Comparison of ENCODE assay signal across 28 cellular contexts in genomic region chr1:168507828-168508227, GRCh38. TPM values are rescaled to one million over a fixed set of nuclear protein-coding genes. Genes with fewer than 3 reads are reported as not detected.
"Had no signal": no experiment of that assay in that cellular context is flagged by ENCODE, and none has a peak within 500 bp of the region (broad histone marks: within the 10 kb centered on the region; RNA-seq: fewer than 3 reads in every experiment).

No MANE protein-coding gene starts in this region.

- H3K4me3 ChIP-seq: coronary artery, esophagus squamous epithelium, heart left ventricle, skin epidermis, tibial artery, upper lobe of left lung, uterus had no signal

- H3K9me3 Mint-ChIP-seq: mesothelial cell of epicardium, natural killer cell had no signal

- H3K4me1 Mint-ChIP-seq: neural crest cell had no signal

- H3K27ac ChIP-seq: coronary artery, foreskin keratinocyte, tibial artery, upper lobe of left lung, uterus had no signal

- H3K4me1 ChIP-seq: tibial artery, uterus had no signal

- ATAC-seq: foreskin keratinocyte, heart left ventricle, left colon, natural killer cell, sciatic nerve had no signal

- DNase-seq: effector memory CD4-positive, alpha-beta T cell; esophagus squamous epithelium; foreskin keratinocyte; heart left ventricle; hippocampal formation; left colon; natural killer cell; posterior cingulate gyrus; stimulated activated CD4-positive, alpha-beta T cell treated with anti-CD3 and anti-CD28 coated beads, Interleukin-2, amount 100 ng/mL, for 24 hours; stimulated activated CD4-positive, alpha-beta T cell treated with anti-CD3 and anti-CD28 coated beads, Interleukin-4, amount 100 ng/mL, for 4 hours; stimulated activated naive CD4-positive, alpha-beta T cell; tibial artery; upper lobe of left lung; uterus had no signal

- H3K27me3 ChIP-seq: esophagus squamous epithelium, foreskin keratinocyte, heart left ventricle, tibial artery, upper lobe of left lung, uterus had no signal

- H3K4me3 Mint-ChIP-seq: mesothelial cell of epicardium, natural killer cell, neural crest cell had no signal

- H3K36me3 ChIP-seq: esophagus squamous epithelium, heart left ventricle, tibial artery, upper lobe of left lung, uterus had no signal

- H3K27ac Mint-ChIP-seq: mesothelial cell of epicardium had no signal

- H3K9me3 ChIP-seq: esophagus squamous epithelium, heart left ventricle, tibial artery, upper lobe of left lung, uterus had no signal

- H3K36me3 Mint-ChIP-seq: mesothelial cell of epicardium, natural killer cell had no signal

RNA-seq across cellular contexts. Expression of gene XCL2, which starts 36.0 kb away (rescaled TPM):
- total RNA-seq: chondrocyte, foreskin keratinocyte, glomerular endothelial cell, kidney epithelial cell, lung microvascular endothelial cell, mesothelial cell of epicardium, mucosa of gallbladder, myocyte, neural crest cell, osteocyte, pulmonary artery endothelial cell, sciatic nerve, temporal lobe, uterus had no signal
- polyA plus RNA-seq: foreskin keratinocyte, heart left ventricle had no signal
